9 cellular contexts compared by ENCODE assay signal in the genomic region with DNA sequence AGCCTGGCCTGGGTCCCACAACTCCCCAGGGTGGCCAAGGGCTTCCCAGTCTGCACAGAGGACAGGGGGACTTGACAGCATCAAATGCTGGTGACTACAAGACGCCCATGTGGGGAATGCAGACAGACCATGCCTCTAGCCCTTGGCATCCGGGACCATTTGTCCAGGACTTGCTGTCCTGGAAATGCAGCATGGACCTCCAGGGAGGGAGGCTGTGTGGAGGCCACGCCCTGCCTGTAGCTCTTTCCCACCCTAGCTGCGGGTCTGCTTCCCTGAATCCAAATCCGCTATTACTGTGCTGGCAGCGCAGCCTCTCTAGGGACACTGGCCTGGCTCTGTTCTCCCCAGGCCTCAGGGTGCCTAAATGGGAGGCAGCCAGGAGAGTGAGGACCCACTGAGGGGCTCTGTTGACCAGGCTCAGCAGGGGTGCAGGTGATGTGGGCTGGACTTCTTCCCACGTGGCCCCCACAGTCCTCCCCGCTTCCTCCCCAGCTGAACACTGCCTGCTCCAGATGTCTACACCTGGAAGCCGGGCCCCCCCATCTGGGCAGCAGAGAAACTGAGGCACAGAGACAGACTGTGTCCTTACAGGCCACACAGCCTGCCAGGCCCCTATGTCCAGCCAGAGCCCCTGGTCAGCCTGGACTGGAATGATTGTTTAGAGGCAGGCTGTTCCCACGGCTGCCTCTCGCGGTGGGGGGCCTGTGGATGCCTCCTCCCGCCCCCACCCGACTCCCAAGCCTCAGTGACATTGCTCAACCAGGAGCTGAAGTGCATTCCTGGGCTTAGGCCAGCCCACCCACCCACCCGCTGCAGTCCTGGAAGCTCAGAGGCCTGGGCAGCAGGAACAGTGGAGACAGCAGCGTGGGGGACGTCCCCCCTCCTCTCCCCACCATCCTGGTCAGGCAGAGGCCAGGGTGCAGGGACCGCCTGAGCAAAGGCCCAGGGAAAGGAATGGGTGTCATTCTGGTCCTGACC. TPM values are rescaled to one million over a fixed set of nuclear protein-coding genes. Genes with fewer than 3 reads are reported as not detected.
DNase-seq lines count a peak whose midpoint lies in the region; ATAC-seq and TF ChIP-seq lines count a peak whose summit lies in the region.
"Not testable (repeated sequence)": the region's sequence is repeated elsewhere in the genome, so short reads cannot be mapped to it uniquely, and the experiment has no call there.
"Had no signal": no experiment of that assay in that cellular context is flagged by ENCODE, and none has a peak within 500 bp of the region (broad histone marks: within the 10 kb centered on the region; RNA-seq: fewer than 3 reads in every experiment).

No MANE protein-coding gene starts in this region.

- not testable (repeated sequence) for H3K9me3 ChIP-seq in AG04450 (ENCODE audit: control insufficient read depth, insufficient read depth, low read length); HEK293 (ENCODE audit: control insufficient read depth, insufficient read depth, low read depth, low read length); suprapubic skin

- TF ChIP-seq POLR2A in lower leg skin (IDR thresholded peaks at IDR 0.05); suprapubic skin (IDR thresholded peaks at IDR 0.05): not testable (repeated sequence)

- peaks cover 33% of the 10 kb centered on the region for H3K36me3 Mint-ChIP-seq in dendritic cell treated with granulocyte-macrophage colony-stimulating factor and Interleukin-4, amounts not matched to agents 40 ng/mL and 50 ng/mL, for 4 days (ENCODE audit: low read depth)

- not testable (repeated sequence) for H3K4me3 ChIP-seq in AG04450 (ENCODE audit: low read depth, low read length); HEK293 (ENCODE audit: low read depth, low read length); lower leg skin (ENCODE audit: low read depth, poor library complexity, severe bottlenecking)
- H3K4me3 ChIP-seq in suprapubic skin, result peak overlapping the region; percentile 47

- H3K9me3 Mint-ChIP-seq in dendritic cell treated with granulocyte-macrophage colony-stimulating factor and Interleukin-4, amounts not matched to agents 40 ng/mL and 50 ng/mL, for 4 days, result not testable (repeated sequence)

- not testable (repeated sequence) for DNase-seq in AG04450 (ENCODE audit: low read depth, low spot score)
- DNase-seq in Right ventricle myocardium inferior (ENCODE audit: missing footprints), result peak; percentile 90
- peak; percentile 80 to 96 for DNase-seq in lower leg skin (ENCODE audit: low spot score in 2 of 2)
- peak; percentile 94 for DNase-seq in posterior vena cava (ENCODE audit: low spot score)
- DNase-seq in suprapubic skin (ENCODE audit: low spot score in 2 of 2), result peak; percentile 88 to 92

- peak; percentile 40 for TF ChIP-seq EP300 in suprapubic skin (IDR thresholded peaks at IDR 0.05)

- intact Hi-C loops in dendritic cell treated with granulocyte-macrophage colony-stimulating factor and Interleukin-4, amounts not matched to agents 40 ng/mL and 50 ng/mL, for 4 days (cut with micrococcal nuclease), result loop anchor here (2.0 kb wide), 1 partner anchor 57 kb away; no protein-coding TSS in a partner anchor
- intact Hi-C loops in Right ventricle myocardium inferior (cut with DNase I), result loop anchor here (1.0 to 2.0 kb wide), 3 partner anchors 23 to 57 kb away; no protein-coding TSS in a partner anchor
- intact Hi-C loops in lower leg skin (cut with DNase I; ENCODE audit: low total_unique reads), result loop anchor here (5.0 kb wide), 1 partner anchor 59 kb away; no protein-coding TSS in a partner anchor
- intact Hi-C loops in posterior vena cava (cut with DNase I), result loop anchor here in 1 of 2 donors (5.0 kb wide), 2 partner anchors 39 to 59 kb away; no protein-coding TSS in a partner anchor

- H3K4me1 ChIP-seq in HEK293 (ENCODE audit: control insufficient read depth, insufficient read depth, low read length), result not testable (repeated sequence)
- peaks cover 46% of the 10 kb centered on the region for H3K4me1 ChIP-seq in suprapubic skin

- POLR2A ChIA-PET in AG04450 (lab: Yijun Ruan, JAX), result interaction anchor here (0.6 to 1.8 kb wide), 2 partner anchors 14 to 38 kb away, joined by 3 to 7 read pairs; no protein-coding TSS in a partner anchor
- POLR2A ChIA-PET in HEK293 (lab: Yijun Ruan, JAX), result not testable (repeated sequence)

- H3K4me3 Mint-ChIP-seq in dendritic cell treated with granulocyte-macrophage colony-stimulating factor and Interleukin-4, amounts not matched to agents 40 ng/mL and 50 ng/mL, for 4 days, result peak overlapping the region; percentile 92

- CTCF ChIA-PET in AG04450 (lab: Charles Lee), result interaction anchor here (0.7 to 2.1 kb wide), 3 partner anchors 41 to 56 kb away, joined by 3 to 11 read pairs (median 4); no protein-coding TSS in a partner anchor
- CTCF ChIA-PET in HEK293 (lab: Yijun Ruan, JAX), result interaction anchor here (0.7 to 2.5 kb wide), 6 partner anchors 15 to 261 kb away, joined by 3 to 17 read pairs (median 4); no protein-coding TSS in a partner anchor

- not testable (repeated sequence) for H3K36me3 ChIP-seq in HEK293 (ENCODE audit: control insufficient read depth in 2 of 2, insufficient read depth in 1 of 2, low read length in 2 of 2); suprapubic skin

- H3K27ac ChIP-seq in AG04450 (ENCODE audit: low read depth, low read length) (peak overlapping the region; percentile 98), adipose tissue (ENCODE audit: low read depth, low read length) (peak overlapping the region; percentile 22), suprapubic skin (peak overlapping the region; percentile 91)
- H3K27ac ChIP-seq in HEK293 (ENCODE audit: extremely low read depth, low read depth, low read length), result not testable (repeated sequence)

- not testable (repeated sequence) for TF ChIP-seq CTCF in AG04450 (IDR thresholded peaks at IDR 0.05; ENCODE audit: low read depth, low read length); HEK293 (tag by site-specific recombination; IDR thresholded peaks at IDR 0.05); lower leg skin (IDR thresholded peaks at IDR 0.05); suprapubic skin (IDR thresholded peaks at IDR 0.05)

- H3K27me3 ChIP-seq in AG04450 (ENCODE audit: control insufficient read depth, insufficient read depth, low read length); suprapubic skin: not testable (repeated sequence)

- H3K27me3 Mint-ChIP-seq in dendritic cell treated with granulocyte-macrophage colony-stimulating factor and Interleukin-4, amounts not matched to agents 40 ng/mL and 50 ng/mL, for 4 days, result not testable (repeated sequence)

- 51 to 76% (median 51%) methylated on average over 15 to 18 of the region's 18 CpGs for WGBS in adipose tissue, 3 donors
- WGBS in lower leg skin, 2 donors, result 62 to 65% methylated on average over 16 to 17 of the region's 18 CpGs
- WGBS in suprapubic skin, result 30% methylated on average over 2 of the region's 18 CpGs

- H3K27ac Mint-ChIP-seq in dendritic cell treated with granulocyte-macrophage colony-stimulating factor and Interleukin-4, amounts not matched to agents 40 ng/mL and 50 ng/mL, for 4 days, result peak overlapping the region; percentile 88

- H3K4me1 Mint-ChIP-seq in dendritic cell treated with granulocyte-macrophage colony-stimulating factor and Interleukin-4, amounts not matched to agents 40 ng/mL and 50 ng/mL, for 4 days (ENCODE audit: low read depth), result peaks cover 61% of the 10 kb centered on the region

- ATAC-seq in Right ventricle myocardium inferior, result peak; percentile 91

TF ChIP-seq in HEK293, 187 proteins besides CTCF, POLR2A, EP300 and RAD21:
- peak; percentile 31; the same call in 1 of the 2 replicates for TF ChIP-seq ZNF600 (tag by site-specific recombination; IDR thresholded peaks at IDR 0.05)
- peak; percentile 39 for TF ChIP-seq ZNF585B (tag by site-specific recombination; IDR thresholded peaks at IDR 0.05)
- TF ChIP-seq EGR2 (tag by site-specific recombination; IDR thresholded peaks at IDR 0.05; ENCODE audit: low read depth), result peak; percentile 55; the same call in 1 of the 2 replicates
- peak; percentile 45; the same call in 1 of the 2 replicates for TF ChIP-seq ZFHX2 (tag by site-specific recombination; conservative IDR thresholded peaks at IDR 0.05)

RNA-seq across cellular contexts. Expression of gene GGT5, which starts 1.0 kb away (rescaled TPM):
- polyA plus RNA-seq in AG04450 (2011; rRNA removed) (4.4 TPM in 2 replicates), adipose tissue (10 to 100 TPM; 15.7 to 68.7 (median 51.3) TPM)
- 0.43 and 0.83 TPM in 2 replicates for polyA minus RNA-seq in AG04450 (2011; rRNA and poly(A)+ RNA removed)
- total RNA-seq in Right ventricle myocardium inferior (27.6 TPM), lower leg skin (10 to 100 TPM in 3 of 4 donors, 1 to 10 TPM in 1; 9.7 to 54.4 (median 15.3) TPM), posterior vena cava (100 to 1,000 TPM in 1 of 2 donors, 10 to 100 TPM in 1; 65.8 to 123 TPM), suprapubic skin (10 to 100 TPM; 13.4 to 38.8 (median 17.5) TPM)
- polyA plus RNA-seq: IgD-negative memory B cell had no signal

RNA-seq across cellular contexts. Expression of gene SPECC1L, which starts 24.8 kb away (rescaled TPM):
- polyA plus RNA-seq in AG04450 (2011; rRNA removed) (30.5 and 36.4 TPM in 2 replicates), adipose tissue (10 to 100 TPM in 2 of 3 donors, 1 to 10 TPM in 1; 8.8 to 14.7 (median 10.2) TPM)
- 49.1 and 52.7 TPM in 2 replicates for polyA minus RNA-seq in AG04450 (2011; rRNA and poly(A)+ RNA removed)
- total RNA-seq in Right ventricle myocardium inferior (45.7 TPM), lower leg skin (10 to 100 TPM; 17.6 to 30.6 (median 23.3) TPM), posterior vena cava (10 to 100 TPM; 80.1 to 88.8 TPM), suprapubic skin (10 to 100 TPM; 15.7 to 28.5 (median 21.4) TPM)
